Comparison of ENCODE assay signal across 8 cellular contexts in genomic region chr1:203306089-203306969, GRCh38. TPM values are rescaled to one million over a fixed set of nuclear protein-coding genes. Genes with fewer than 3 reads are reported as not detected.
DNase-seq lines count a peak whose midpoint lies in the region; ATAC-seq and TF ChIP-seq lines count a peak whose summit lies in the region.

No MANE protein-coding gene starts in this region.

- peak overlapping the region; percentile 87 for H3K27ac Mint-ChIP-seq in activated naive CD8-positive, alpha-beta T cell
- peak overlapping the region; percentile 17 for H3K27ac Mint-ChIP-seq in neural progenitor cell

- no peak for ATAC-seq in GM21423 (IDR thresholded peaks at IDR 0.05; ENCODE audit: unreplicated experiment)
- ATAC-seq in HG03108 (IDR thresholded peaks at IDR 0.05; ENCODE audit: unreplicated experiment) = no peak

- peak; percentile 34; the same call in 1 of the 2 replicates for TF ChIP-seq CTCF in BE2C (IDR thresholded peaks at IDR 0.05; ENCODE audit: low read depth, low read length)
- TF ChIP-seq CTCF in GM20000 (IDR thresholded peaks at IDR 0.05; ENCODE audit: extremely low read depth, missing control alignments) = no peak
- TF ChIP-seq CTCF in neural progenitor cell (IDR thresholded peaks at IDR 0.05) = peak; percentile 1

- H3K9me3 ChIP-seq in BE2C (no peaks in the 10 kb centered on the region), NT2/D1 (ENCODE audit: insufficient read depth, low read length) (no peaks in the 10 kb centered on the region), neural progenitor cell (ENCODE audit: low read depth) (no peaks in the 10 kb centered on the region)

- H3K36me3 Mint-ChIP-seq in activated naive CD8-positive, alpha-beta T cell = peaks cover 28% of the 10 kb centered on the region
- H3K36me3 Mint-ChIP-seq in neural progenitor cell = peaks cover 6% of the 10 kb centered on the region

- peaks cover 31% of the 10 kb centered on the region for H3K79me2 ChIP-seq in neural progenitor cell (ENCODE audit: low read depth)

- peaks cover 28% of the 10 kb centered on the region for H3F3A ChIP-seq in neural progenitor cell (ENCODE audit: low read depth)

- H3K4me1 ChIP-seq in BE2C = peaks cover 14% of the 10 kb centered on the region
- peaks cover 30% of the 10 kb centered on the region for H3K4me1 ChIP-seq in NT2/D1 (ENCODE audit: insufficient read depth, insufficient read length)
- H3K4me1 ChIP-seq in neural progenitor cell = peaks cover 38% of the 10 kb centered on the region

- H2AFZ ChIP-seq in neural progenitor cell (replicated peaks) = no peak overlapping the region

- peaks cover 63% of the 10 kb centered on the region for H3K4me1 Mint-ChIP-seq in activated naive CD8-positive, alpha-beta T cell (ENCODE audit: low read depth)
- peaks cover 47% of the 10 kb centered on the region for H3K4me1 Mint-ChIP-seq in neural progenitor cell

- no peak overlapping the region for H3K27ac ChIP-seq in neural progenitor cell

- no peaks in the 10 kb centered on the region for H3K9me3 Mint-ChIP-seq in activated naive CD8-positive, alpha-beta T cell (ENCODE audit: low read depth)
- no peaks in the 10 kb centered on the region for H3K9me3 Mint-ChIP-seq in neural progenitor cell

- H3K9ac ChIP-seq in NT2/D1 (ENCODE audit: insufficient read length, low read depth) (peak overlapping the region; percentile 93), neural progenitor cell (peak overlapping the region; percentile 74)

- H3K4me3 Mint-ChIP-seq in activated naive CD8-positive, alpha-beta T cell = peak overlapping the region; percentile 94
- H3K4me3 Mint-ChIP-seq in neural progenitor cell = peak overlapping the region; percentile 83

- H3K4me2 ChIP-seq in neural progenitor cell = peak overlapping the region; percentile 99

- H3K4me3 ChIP-seq in BE2C (ENCODE audit: low read depth, low read length) (peak overlapping the region; percentile 94), NT2/D1 (ENCODE audit: insufficient read length, low read depth) (peak overlapping the region; percentile 88), neural progenitor cell (peak overlapping the region; percentile 87)

- no peaks in the 10 kb centered on the region for H3K27me3 Mint-ChIP-seq in activated naive CD8-positive, alpha-beta T cell
- H3K27me3 Mint-ChIP-seq in neural progenitor cell (ENCODE audit: insufficient read depth, low read depth) = peaks cover 20% of the 10 kb centered on the region

- peaks cover 24% of the 10 kb centered on the region for H3K36me3 ChIP-seq in BE2C
- H3K36me3 ChIP-seq in NT2/D1 (ENCODE audit: insufficient read depth, insufficient read length, low read length) = peaks cover 41% of the 10 kb centered on the region
- no peaks in the 10 kb centered on the region for H3K36me3 ChIP-seq in neural progenitor cell

- DNase-seq in BE2C = peak; percentile 77
- DNase-seq in GM20000 (ENCODE audit: low spot score) = peak; percentile 60
- DNase-seq in NT2/D1 (ENCODE audit: low read depth, low spot score) = no peak
- DNase-seq in globus pallidus (ENCODE audit: low spot score) = peak; percentile 90
- DNase-seq in neural progenitor cell (ENCODE audit: low spot score) = peak; percentile 58

- H4K20me1 ChIP-seq in neural progenitor cell (ENCODE audit: low read depth) = peaks cover 48% of the 10 kb centered on the region

- H3K27me3 ChIP-seq in BE2C (no peaks in the 10 kb centered on the region), NT2/D1 (ENCODE audit: insufficient read depth, insufficient read length) (peaks cover 78% of the 10 kb centered on the region), neural progenitor cell (peaks cover 96% of the 10 kb centered on the region)

RNA-seq across cellular contexts. Expression of gene BTG2, which starts 1.0 kb away (rescaled TPM):
- 15.1 TPM for polyA plus RNA-seq in BE2C (2012; ENCODE audit: insufficient read depth, insufficient read length, low read depth)
- total RNA-seq in neural progenitor cell (ENCODE audit: low replicate concordance) = 26.5 and 47.6 TPM in 2 replicates

RNA-seq across cellular contexts. Expression of gene FMOD, which starts 44.6 kb away (rescaled TPM):
- polyA plus RNA-seq in BE2C (2012; ENCODE audit: insufficient read depth, insufficient read length, low read depth) = 0.85 TPM
- 0.19 TPM in 1 of 2 replicates, not detected in the other for total RNA-seq in neural progenitor cell (ENCODE audit: low replicate concordance)
